ENCODE assay signal across 8 cellular contexts in genomic region chr7:29989257-29989995, GRCh38. TPM values are rescaled to one million over a fixed set of nuclear protein-coding genes. Genes with fewer than 3 reads are reported as not detected.
DNase-seq lines count a peak whose midpoint lies in the region; ATAC-seq, FAIRE-seq and TF ChIP-seq lines count a peak whose summit lies in the region.

Gene SCRN1, minus strand, starts transcription at chr7:29989801. Its CDS starts 20,734 bp downstream, at chr7:29969067.

- TF ChIP-seq RAD21 in IMR-90 (IDR thresholded peaks at IDR 0.05; ENCODE audit: low read length) (no peak), HepG2 (CRISPR knock-in tag; IDR thresholded peaks at IDR 0.05) (peak; percentile 20; the same call in 1 of the 2 replicates)

- peak; percentile 34 for ATAC-seq in GM21390 (IDR thresholded peaks at IDR 0.05; ENCODE audit: unreplicated experiment)
- peak; percentile 67 for ATAC-seq in IMR-90 (ENCODE audit: low read depth)
- ATAC-seq in WTC11 = peak; percentile 71
- peak; percentile 76 for ATAC-seq in HepG2

- H3K36me3 Mint-ChIP-seq in WTC11 = peaks cover 12% of the 10 kb centered on the region

- peak within 1 kb of the TSS; percentile 82 for H2BK120ac ChIP-seq in IMR-90 (ENCODE audit: low read depth, low read length)

- peaks cover 8% of the 10 kb centered on the region for H3K9me1 ChIP-seq in IMR-90 (ENCODE audit: insufficient read depth, low read length)

- H3K4me1 ChIP-seq in IMR-90 (ENCODE audit: control insufficient read depth, insufficient read depth, low read length) = peaks cover 10% of the 10 kb centered on the region
- peaks cover 37% of the 10 kb centered on the region for H3K4me1 ChIP-seq in HepG2 (ENCODE audit: insufficient read depth, low read length)

- H3K27me3 ChIP-seq in IMR-90 (ENCODE audit: control insufficient read depth, insufficient read depth, low read length) (no peaks in the 10 kb centered on the region), dorsolateral prefrontal cortex (no peaks in the 10 kb centered on the region), HepG2 (ENCODE audit: control insufficient read depth in 1 of 2, insufficient read depth in 2 of 2, low read length in 2 of 2) (no peaks in the 10 kb centered on the region)

- DNase-seq in DMS53 treated with DMSO at 0.1 percent for 48 hours (lab: John Stamatoyannopoulos, UW; ENCODE audit: unreplicated experiment) (peak; percentile 31), IMR-90 (peak; percentile 13), WTC11 (ENCODE audit: low spot score) (peak; percentile 60), dorsolateral prefrontal cortex (peak in 7 of 10 donors; percentile 43 to 73 (median 53)), HepG2 (ENCODE audit: low spot score) (peak; percentile 22), dedifferentiated amniotic fluid mesenchymal stem cell (ENCODE audit: extremely low spot score) (no peak)
- peak; percentile 6 for DNase-seq in stimulated activated CD8-positive, alpha-beta memory T cell treated with anti-CD3 and anti-CD28 coated beads, Interleukin-15, amount 100 ng/mL, for 24 hours (ENCODE audit: low read depth)

- H3K36me3 ChIP-seq in IMR-90 (ENCODE audit: control insufficient read depth, insufficient read depth, low read length) (no peaks in the 10 kb centered on the region), HepG2 (replicated peaks in 1 of 2; ENCODE audit: control insufficient read depth in 1 of 2, insufficient read depth in 2 of 2, low read length in 2 of 2) (peaks cover 0 to 2% of the 10 kb centered on the region in 2 experiments; a peak in 1 of 5 replicates)

- peak within 1 kb of the TSS; percentile 75 for H3K18ac ChIP-seq in IMR-90 (ENCODE audit: low read depth, low read length)

- H2BK20ac ChIP-seq in IMR-90 (ENCODE audit: low read depth, low read length) = no peak within 1 kb of the TSS; the same call in 1 of the 2 replicates

- peak within 1 kb of the TSS; percentile 95 for H2AFZ ChIP-seq in IMR-90 (replicated peaks; ENCODE audit: low read length, poor library complexity)
- peak within 1 kb of the TSS; percentile 5 for H2AFZ ChIP-seq in HepG2 (ENCODE audit: low read length)

- H3K9ac ChIP-seq in IMR-90 (ENCODE audit: low read depth, low read length) (peak within 1 kb of the TSS; percentile 94), HepG2 (ENCODE audit: insufficient read depth, low read depth, low read length) (peak within 1 kb of the TSS; percentile 89)

- H3K4me1 Mint-ChIP-seq in WTC11 = peaks cover 21% of the 10 kb centered on the region

- H4K5ac ChIP-seq in IMR-90 (ENCODE audit: low read depth, low read length) = peak within 1 kb of the TSS; percentile 78

- peak within 1 kb of the TSS; percentile 75 for H3K56ac ChIP-seq in IMR-90 (ENCODE audit: extremely low read depth, insufficient read depth, low read length)

- peak within 1 kb of the TSS; percentile 83 for H3K4me3 Mint-ChIP-seq in WTC11

- H3K9me3 ChIP-seq in IMR-90 (ENCODE audit: control insufficient read depth, insufficient read depth, low read length) = peaks cover 3% of the 10 kb centered on the region; the same call in 1 of the 2 replicates
- no peaks in the 10 kb centered on the region for H3K9me3 ChIP-seq in HepG2 (ENCODE audit: low read length)

- H3K79me1 ChIP-seq in IMR-90 (ENCODE audit: low read depth in 1 of 2, low read length in 2 of 2) = peaks cover 7 to 38% of the 10 kb centered on the region in 2 experiments; a peak in 3 of 4 replicates

- H3K27ac ChIP-seq in IMR-90 (ENCODE audit: insufficient read depth, low read length) (peak within 1 kb of the TSS; percentile 97), dorsolateral prefrontal cortex (peak within 1 kb of the TSS; percentile 87 to 100 (median 97)), HepG2 (ENCODE audit: extremely low read length, insufficient read depth, low read length) (peak within 1 kb of the TSS; percentile 86)

- H3K4ac ChIP-seq in IMR-90 (ENCODE audit: low read depth, low read length) = peak within 1 kb of the TSS; percentile 98

- peak within 1 kb of the TSS; percentile 92 for H2AK9ac ChIP-seq in IMR-90 (replicated peaks; ENCODE audit: low read depth, low read length, poor library complexity)

- H3K27ac Mint-ChIP-seq in WTC11 = no peak within 1 kb of the TSS

- no peak for TF ChIP-seq CTCF in IMR-90 (conservative IDR thresholded peaks at IDR 0.05; ENCODE audit: low read depth, low read length)
- TF ChIP-seq CTCF in WTC11 (IDR thresholded peaks at IDR 0.05) = no peak
- TF ChIP-seq CTCF in dorsolateral prefrontal cortex (IDR thresholded peaks at IDR 0.05 in 54 of 56, conservative IDR thresholded peaks at IDR 0.05 in 2 of 56; ENCODE audit: low read depth in 1 of 56, partially characterized antibody in 56 of 56) = peak in 16 of 56 donors; percentile 9 to 43 (median 22)
- no peak for TF ChIP-seq CTCF in HepG2 (CRISPR knock-in tag; IDR thresholded peaks at IDR 0.05)

- H2AK5ac ChIP-seq in IMR-90 (ENCODE audit: low read depth, low read length) = peak within 1 kb of the TSS; percentile 92

- H3K79me2 ChIP-seq in HepG2 (ENCODE audit: insufficient read depth, low read length) = peaks cover 45% of the 10 kb centered on the region

- peaks cover 18% of the 10 kb centered on the region for H3K27me3 Mint-ChIP-seq in WTC11 (ENCODE audit: low read depth)

- in situ Hi-C loops in IMR-90 (cut with MboI; ENCODE audit: low sequenced_read_pairs) = no loop called here
- in situ Hi-C loops in HepG2 (cut with HindIII; ENCODE audit: extremely low pct_ligation_motif_present, low pct_unique_long_range_greater_than_20kb) = loop anchor here (5.0 kb wide), 1 partner anchor 38 kb away; the partner anchor contains the start of genes FKBP14 and PLEKHA8

- H4K91ac ChIP-seq in IMR-90 (ENCODE audit: insufficient read depth, low read depth, low read length) = peak within 1 kb of the TSS; percentile 89

- peak within 1 kb of the TSS; percentile 77; the same call in 2 of the 3 replicates for H2BK15ac ChIP-seq in IMR-90 (ENCODE audit: low read depth, low read length)

- H4K8ac ChIP-seq in IMR-90 (ENCODE audit: low read depth in 2 of 2, low read length in 2 of 2) = peak within 1 kb of the TSS; percentile 90 to 99

- 0 out of 4 replicates have a peak, but pooled peaks of 1 of the 2 experiments have one; percentile 2 for TF ChIP-seq EP300 in HepG2 (IDR thresholded peaks at IDR 0.05; ENCODE audit: low read depth in 2 of 2, low read length in 2 of 2)
- no peak for TF ChIP-seq EP300 in HepG2 (CRISPR knock-in tag; IDR thresholded peaks at IDR 0.05; ENCODE audit: borderline replicate concordance)

- H4K20me1 ChIP-seq in IMR-90 (ENCODE audit: insufficient read depth, low read length) = peaks cover 9% of the 10 kb centered on the region
- peaks cover 4% of the 10 kb centered on the region; the same call in 1 of the 2 replicates for H4K20me1 ChIP-seq in HepG2 (ENCODE audit: insufficient read depth, low read length)

- CTCF ChIA-PET in IMR-90 (lab: Yijun Ruan, JAX) (no interaction called here), WTC11 (lab: Charles Lee) (interaction anchor here (0.6 to 0.8 kb wide), 2 partner anchors 75 to 749 kb away, joined by 3 read pairs; no protein-coding TSS in a partner anchor), HepG2 (lab: Yijun Ruan, JAX; ENCODE audit: low intra/inter-chr PET ratio, low total read pairs) (no interaction called here)

- BruUV-seq in IMR-90 (replicated peaks; lab: Mats Ljungman, UMichigan) (no TSS peak), HepG2 (replicated peaks; lab: Mats Ljungman, UMichigan) (no TSS peak)

- H2BK5ac ChIP-seq in IMR-90 (ENCODE audit: low read depth, low read length, poor library complexity, severe bottlenecking) = peak within 1 kb of the TSS; percentile 94

- peak within 1 kb of the TSS; percentile 99 for H3K4me3 ChIP-seq in IMR-90 (ENCODE audit: insufficient read depth, low read depth, low read length)
- peak within 1 kb of the TSS; percentile 74 to 99 (median 95) for H3K4me3 ChIP-seq in dorsolateral prefrontal cortex
- H3K4me3 ChIP-seq in HepG2 (replicated peaks in 1 of 3; ENCODE audit: insufficient read depth in 1 of 3, low read depth in 2 of 3, low read length in 3 of 3) = peak within 1 kb of the TSS; percentile 96 to 99 (median 97)

- dilution Hi-C loops in IMR-90 (cut with HindIII; ENCODE audit: low sequenced_read_pairs, unreplicated experiment) = no loop called here

- POLR2A ChIA-PET in IMR-90 (lab: Charles Lee; ENCODE audit: unreplicated experiment) = no interaction called here
- POLR2A ChIA-PET in WTC11 (lab: Charles Lee) = interaction anchor here (0.6 to 0.7 kb wide), 2 partner anchors 13 to 41 kb away, joined by 3 to 4 read pairs; no protein-coding TSS in a partner anchor
- POLR2A ChIA-PET in HepG2 (lab: Yijun Ruan, JAX) = interaction anchor here (0.6 to 1.2 kb wide), 3 partner anchors 10 to 40 kb away, joined by 3 to 10 read pairs (median 4); partner anchors contain the start of genes FKBP14 and PLEKHA8

- 0% methylated on average over 17 of the region's 79 CpGs; no CpG with 5 or more reads in 1 of the 2 experiments for WGBS in IMR-90 (ENCODE audit: extremely low coverage in 2 of 2, insufficient read length in 1 of 2), 2 experiments
- 0% methylated on average over 1 of the region's 79 CpGs for WGBS in HepG2 (ENCODE audit: low lambda C conversion rate)

- H3K23ac ChIP-seq in IMR-90 (ENCODE audit: low read depth, low read length) = peak within 1 kb of the TSS; percentile 99

- H3K9me3 Mint-ChIP-seq in WTC11 = peaks cover 13% of the 10 kb centered on the region

- TF ChIP-seq POLR2A in IMR-90 (IDR thresholded peaks at IDR 0.05; ENCODE audit: low read depth, low read length) = no peak; the same call in 1 of the 2 replicates
- TF ChIP-seq POLR2A in HepG2 (IDR thresholded peaks at IDR 0.05; ENCODE audit: insufficient read depth in 1 of 2, low read depth in 2 of 2, low read length in 2 of 2) = peak; percentile 36 to 62; a peak in 3 of 4 replicates

- intact Hi-C loops in IMR-90 (cut with micrococcal nuclease) = loop anchor here (2.0 kb wide), 1 partner anchor 73 kb away; no protein-coding TSS in a partner anchor
- intact Hi-C loops in dorsolateral prefrontal cortex (cut with DNase I) = loop anchor here in 1 of 2 donors (2.0 to 10.0 kb wide), 2 partner anchors 37 to 65 kb away; partner anchors contain the start of gene FKBP14
- intact Hi-C loops in HepG2 (cut with micrococcal nuclease; ENCODE audit: unreplicated experiment) = loop anchor here (2.0 kb wide), 1 partner anchor 73 kb away; no protein-coding TSS in a partner anchor

- H3K14ac ChIP-seq in IMR-90 (replicated peaks; ENCODE audit: low read depth, low read length) = peak within 1 kb of the TSS; percentile 99

- FAIRE-seq in HepG2 (lab: Jason Lieb, UNC) = no peak

- H3K4me2 ChIP-seq in IMR-90 (ENCODE audit: low read depth, low read length) (peak within 1 kb of the TSS; percentile 89), HepG2 (ENCODE audit: low read depth, low read length) (peak within 1 kb of the TSS; percentile 94)

RNA-seq across cellular contexts. Expression of gene SCRN1, which starts in this region (rescaled TPM):
- total RNA-seq in IMR-90 (2012; rRNA removed) (124 and 141 TPM in 2 replicates), WTC11 (2021) (96.2 to 105 TPM (median 101 TPM) in 3 replicates), dorsolateral prefrontal cortex (100 to 1,000 TPM; 200 to 387 (median 298) TPM), HepG2 (2016; rRNA removed; fragmentation: Illumina TruSeq; extraction: Trizol) (49.8 and 74.4 TPM in 2 replicates)
- polyA plus RNA-seq in IMR-90 (2012; rRNA removed) (49.2 and 57.1 TPM in 2 replicates), HepG2 (2011; rRNA removed) (43.2 and 45.5 TPM in 2 replicates)
- polyA plus RNA-seq in IMR-90 (2012; cell fraction: cytosol; rRNA removed) = 22.1 and 25.6 TPM in 2 replicates
- 18.4 and 54.4 TPM in 2 replicates for polyA plus RNA-seq in IMR-90 (2012; cell fraction: nucleus; rRNA removed; ENCODE audit: low replicate concordance)
- 4.9 and 6.1 TPM in 2 replicates for total RNA-seq in HepG2 (2016; cell fraction: cytosol; rRNA removed; fragmentation: Illumina TruSeq; extraction: Trizol; ENCODE audit: low read depth)
- total RNA-seq in HepG2 (2016; cell fraction: insoluble cytoplasmic fraction; rRNA removed; fragmentation: Illumina TruSeq; extraction: Trizol) = 49.7 and 72.4 TPM in 2 replicates
- total RNA-seq in HepG2 (2016; cell fraction: membrane; rRNA removed; fragmentation: Illumina TruSeq; extraction: Trizol) = 19.2 and 21.8 TPM in 2 replicates
- total RNA-seq in HepG2 (2016; cell fraction: nucleus; rRNA removed; fragmentation: Illumina TruSeq; extraction: Trizol) = 30.8 and 34.7 TPM in 2 replicates
- 34.6 and 50.4 TPM in 2 replicates for polyA plus RNA-seq in HepG2 (2011; cell fraction: cytosol; rRNA removed)
- 29.6 and 33.8 TPM in 2 replicates for polyA plus RNA-seq in HepG2 (2011; cell fraction: nucleus; rRNA removed)
- 54.8 and 60.8 TPM in 2 replicates for polyA plus RNA-seq in HepG2 (2012)
- 2.6 and 2.8 TPM in 2 replicates for polyA plus RNA-seq in HepG2 (2016; cell fraction: cytosol; fragmentation: Illumina TruSeq; extraction: Trizol; ENCODE audit: low read depth)
- polyA plus RNA-seq in HepG2 (2016; cell fraction: insoluble cytoplasmic fraction; fragmentation: Illumina TruSeq; extraction: Trizol; ENCODE audit: low read depth) = 50.7 and 51.5 TPM in 2 replicates
- 6.7 and 7.7 TPM in 2 replicates for polyA plus RNA-seq in HepG2 (2016; cell fraction: membrane; fragmentation: Illumina TruSeq; extraction: Trizol; ENCODE audit: low read depth)
- polyA plus RNA-seq in HepG2 (2016; cell fraction: nucleus; fragmentation: Illumina TruSeq; extraction: Trizol; ENCODE audit: insufficient read depth, low read depth) = 29.8 and 32.4 TPM in 2 replicates
- polyA minus RNA-seq in HepG2 (2011; rRNA and poly(A)+ RNA removed; ENCODE audit: low replicate concordance) = 7.8 and 87.3 TPM in 2 replicates
- polyA minus RNA-seq in HepG2 (2011; cell fraction: cytosol; rRNA and poly(A)+ RNA removed) = 58.2 and 64.4 TPM in 2 replicates
- polyA minus RNA-seq in HepG2 (2011; cell fraction: nucleus; rRNA and poly(A)+ RNA removed) = 31.7 and 46.6 TPM in 2 replicates
